ENCODE assay signal across 25 cellular contexts in the genomic region with DNA sequence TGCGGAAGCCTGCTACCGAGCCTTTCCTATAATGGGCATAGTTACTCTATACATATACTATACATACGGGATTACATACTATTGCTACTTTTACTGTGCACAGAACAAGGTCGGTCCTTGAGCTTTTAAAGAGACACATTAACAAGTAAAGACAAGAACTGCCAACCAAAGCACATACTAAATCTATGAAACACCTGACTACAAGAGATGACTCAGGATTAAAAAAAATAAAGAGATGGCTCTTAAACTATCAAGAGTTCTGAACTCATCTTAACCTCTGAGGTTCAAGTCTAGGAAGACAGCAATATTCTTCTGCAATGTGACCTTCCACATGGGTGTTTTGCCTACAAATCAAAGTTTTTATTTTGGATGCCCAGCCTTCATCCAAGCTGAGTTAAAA.
DNase-seq lines count a peak whose midpoint lies in the region; ATAC-seq and TF ChIP-seq lines count a peak whose summit lies in the region.
"Had no signal": no experiment of that assay in that cellular context is flagged by ENCODE, and none has a peak within 500 bp of the region (broad histone marks: within the 10 kb centered on the region; RNA-seq: fewer than 3 reads in every experiment).

No MANE protein-coding gene starts in this region.

- TF ChIP-seq CTCF in HCT116 (IDR thresholded peaks at IDR 0.05 in 2 of 3, conservative IDR thresholded peaks at IDR 0.05 in 1 of 3; ENCODE audit: borderline replicate concordance in 1 of 3, insufficient read depth in 1 of 3, low read depth in 2 of 3, low read length in 2 of 3): no peak
- TF ChIP-seq CTCF in mucosa of descending colon (IDR thresholded peaks at IDR 0.05): no peak

- in situ Hi-C loops in ACHN (cut with HindIII; ENCODE audit: low pct_ligation_motif_present, low pct_unique_long_range_greater_than_20kb, low sequenced_read_pairs): no loop called here

- no peaks in the 10 kb centered on the region for H3K9me3 ChIP-seq in HCT116 (ENCODE audit: control insufficient read depth in 1 of 2, insufficient read depth in 1 of 2, low read depth in 1 of 2, low read length in 2 of 2)
- H3K9me3 ChIP-seq in mucosa of descending colon: no peaks in the 10 kb centered on the region
- H3K9me3 ChIP-seq: A549 had no signal

- H3K4me1 ChIP-seq in HCT116 (ENCODE audit: control insufficient read depth in 1 of 2, insufficient read depth in 2 of 2, low read length in 2 of 2): peaks cover 63 to 70% of the 10 kb centered on the region in 2 experiments
- peaks cover 11% of the 10 kb centered on the region for H3K4me1 ChIP-seq in mucosa of descending colon (ENCODE audit: low read depth)
- H3K4me1 ChIP-seq: A549 had no signal

- no peaks in the 10 kb centered on the region for H3K79me2 ChIP-seq in HCT116 (ENCODE audit: insufficient read depth, low read length)

- ATAC-seq in HCT116 (no peak), HG03135 (IDR thresholded peaks at IDR 0.05; ENCODE audit: unreplicated experiment) (no peak), HG03097 (IDR thresholded peaks at IDR 0.05; ENCODE audit: low FRiP score, unreplicated experiment) (no peak), mucosa of descending colon (no peak)
- ATAC-seq: A549; activated CD8-positive, alpha-beta memory T cell treated with anti-CD3 and anti-CD28 coated beads, Interleukin-2, amount 10 ng/mL, durations not matched to agents 7 days and 5 days; K562; left colon; Panc1 had no signal

- H3K36me3 ChIP-seq in HCT116 (ENCODE audit: control insufficient read depth in 1 of 2, insufficient read depth in 2 of 2, low read length in 2 of 2) (no peaks in the 10 kb centered on the region), mucosa of descending colon (ENCODE audit: low read depth) (no peaks in the 10 kb centered on the region)
- H3K36me3 ChIP-seq: WERI-Rb-1 had no signal

- no TSS peak for BruUV-seq in HCT116 (replicated peaks; lab: Mats Ljungman, UMichigan)

- peak overlapping the region; percentile 83 for H3K4me2 ChIP-seq in HCT116 (ENCODE audit: low read length)
- H3K4me2 ChIP-seq: A549 had no signal

- intact Hi-C loops in HCT116 (cut with micrococcal nuclease): no loop called here
- intact Hi-C loops in mucosa of descending colon (cut with DNase I, micrococcal nuclease): no loop called here

- no peaks in the 10 kb centered on the region for H3K9me2 ChIP-seq in HCT116 (ENCODE audit: insufficient read depth)

- peak; percentile 24 for DNase-seq in ACHN
- no peak for DNase-seq in HCT116 (ENCODE audit: low read depth, low spot score)
- peak; percentile 25 for DNase-seq in amniotic epithelial cell (ENCODE audit: low read depth)
- peak; percentile 65 for DNase-seq in kidney glomerular epithelial cell (lab: John Stamatoyannopoulos, UW)
- DNase-seq in NK-92 (lab: John Stamatoyannopoulos, UW; ENCODE audit: unreplicated experiment): no peak
- no peak for DNase-seq in mucosa of descending colon
- DNase-seq: activated CD4-positive, alpha-beta T cell treated with anti-CD3 and anti-CD28 coated beads, Interleukin-2, amount 10 ng/mL, durations not matched to agents 7 days and 5 days; activated CD8-positive, alpha-beta memory T cell treated with anti-CD3 and anti-CD28 coated beads, Interleukin-2, amount 10 ng/mL, durations not matched to agents 7 days and 5 days; activated naive CD4-positive, alpha-beta T cell treated with anti-CD3 and anti-CD28 coated beads, Interleukin-2, amount 10 ng/mL, durations not matched to agents 7 days and 5 days; amygdala; cortex of kidney; DMS53; endodermal cell; left colon; mesenchymal stem cell; NCI-H146; NCI-H510A; trophoblast cell; WERI-Rb-1 had no signal

- H2AFZ ChIP-seq in HCT116 (ENCODE audit: low read depth, low read length, poor library complexity, severe bottlenecking): no peak overlapping the region

- no peak overlapping the region for H3K9ac ChIP-seq in HCT116 (ENCODE audit: low read length)

- no peak for TF ChIP-seq RAD21 in HCT116 (IDR thresholded peaks at IDR 0.05; ENCODE audit: low read depth)

- CTCF ChIA-PET in HCT116 (lab: Charles Lee): no interaction called here

- H3K27me3 ChIP-seq in HCT116 (ENCODE audit: insufficient read depth, low read length): no peaks in the 10 kb centered on the region

- peak overlapping the region; percentile 66; the same call in 1 of the 2 replicates for H3K27ac ChIP-seq in HCT116 (ENCODE audit: low read depth, low read length)
- H3K27ac ChIP-seq: A549, skin epidermis, WERI-Rb-1 had no signal

- POLR2A ChIA-PET in HCT116 (lab: Charles Lee): no interaction called here

- TF ChIP-seq POLR2A in HCT116 (IDR thresholded peaks at IDR 0.05; ENCODE audit: borderline replicate concordance, extremely low read depth, insufficient read depth, insufficient read length): no peak

- H3K4me3 ChIP-seq in HCT116 (replicated peaks in 1 of 2; ENCODE audit: low read depth in 1 of 2, low read length in 2 of 2) (peak overlapping the region in 1 of 2 experiments; percentile 47; a peak in 1 of 4 replicates), mucosa of descending colon (no peak overlapping the region)
- H3K4me3 ChIP-seq: A549, K562, skin epidermis had no signal

- RAD21 ChIA-PET in HCT116 (lab: Charles Lee; ENCODE audit: low non-redundant PET in 1 of 2, low total read pairs in 2 of 2, uncharacterized antibody in 2 of 2, unreplicated experiment in 2 of 2): no interaction called here

- no peaks in the 10 kb centered on the region for H4K20me1 ChIP-seq in HCT116 (ENCODE audit: insufficient read depth)

TF ChIP-seq in HCT116, 20 proteins besides CTCF, POLR2A, EP300 and RAD21 (continues in another document):
- TF ChIP-seq EGR1 (IDR thresholded peaks at IDR 0.05; ENCODE audit: low read depth): no peak
- peak; percentile 41; the same call in 1 of the 2 replicates for TF ChIP-seq FOSL1 (IDR thresholded peaks at IDR 0.05; ENCODE audit: low read depth)
- peak; percentile 55; the same call in 1 of the 2 replicates for TF ChIP-seq JUND (IDR thresholded peaks at IDR 0.05)
- no peak for TF ChIP-seq YY1 (IDR thresholded peaks at IDR 0.05; ENCODE audit: extremely low read depth, insufficient replicate concordance, low read depth, low read length)
- no peak for TF ChIP-seq SIN3A (IDR thresholded peaks at IDR 0.05; ENCODE audit: low read depth)
- TF ChIP-seq TCF7L2 (IDR thresholded peaks at IDR 0.05; ENCODE audit: borderline replicate concordance, extremely low read depth, insufficient read depth, insufficient read length): no peak
- no peak for TF ChIP-seq ELF1 (IDR thresholded peaks at IDR 0.05; ENCODE audit: borderline replicate concordance, low read depth)
- no peak for TF ChIP-seq EZH2 (IDR thresholded peaks at IDR 0.05)
- TF ChIP-seq, protein P1, sequence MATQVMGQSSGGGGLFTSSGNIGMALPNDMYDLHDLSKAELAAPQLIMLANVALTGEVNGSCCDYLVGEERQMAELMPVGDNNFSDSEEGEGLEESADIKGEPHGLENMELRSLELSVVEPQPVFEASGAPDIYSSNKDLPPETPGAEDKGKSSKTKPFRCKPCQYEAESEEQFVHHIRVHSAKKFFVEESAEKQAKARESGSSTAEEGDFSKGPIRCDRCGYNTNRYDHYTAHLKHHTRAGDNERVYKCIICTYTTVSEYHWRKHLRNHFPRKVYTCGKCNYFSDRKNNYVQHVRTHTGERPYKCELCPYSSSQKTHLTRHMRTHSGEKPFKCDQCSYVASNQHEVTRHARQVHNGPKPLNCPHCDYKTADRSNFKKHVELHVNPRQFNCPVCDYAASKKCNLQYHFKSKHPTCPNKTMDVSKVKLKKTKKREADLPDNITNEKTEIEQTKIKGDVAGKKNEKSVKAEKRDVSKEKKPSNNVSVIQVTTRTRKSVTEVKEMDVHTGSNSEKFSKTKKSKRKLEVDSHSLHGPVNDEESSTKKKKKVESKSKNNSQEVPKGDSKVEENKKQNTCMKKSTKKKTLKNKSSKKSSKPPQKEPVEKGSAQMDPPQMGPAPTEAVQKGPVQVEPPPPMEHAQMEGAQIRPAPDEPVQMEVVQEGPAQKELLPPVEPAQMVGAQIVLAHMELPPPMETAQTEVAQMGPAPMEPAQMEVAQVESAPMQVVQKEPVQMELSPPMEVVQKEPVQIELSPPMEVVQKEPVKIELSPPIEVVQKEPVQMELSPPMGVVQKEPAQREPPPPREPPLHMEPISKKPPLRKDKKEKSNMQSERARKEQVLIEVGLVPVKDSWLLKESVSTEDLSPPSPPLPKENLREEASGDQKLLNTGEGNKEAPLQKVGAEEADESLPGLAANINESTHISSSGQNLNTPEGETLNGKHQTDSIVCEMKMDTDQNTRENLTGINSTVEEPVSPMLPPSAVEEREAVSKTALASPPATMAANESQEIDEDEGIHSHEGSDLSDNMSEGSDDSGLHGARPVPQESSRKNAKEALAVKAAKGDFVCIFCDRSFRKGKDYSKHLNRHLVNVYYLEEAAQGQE (IDR thresholded peaks at IDR 0.05; ENCODE audit: low read depth): no peak
- TF ChIP-seq, protein P2, sequence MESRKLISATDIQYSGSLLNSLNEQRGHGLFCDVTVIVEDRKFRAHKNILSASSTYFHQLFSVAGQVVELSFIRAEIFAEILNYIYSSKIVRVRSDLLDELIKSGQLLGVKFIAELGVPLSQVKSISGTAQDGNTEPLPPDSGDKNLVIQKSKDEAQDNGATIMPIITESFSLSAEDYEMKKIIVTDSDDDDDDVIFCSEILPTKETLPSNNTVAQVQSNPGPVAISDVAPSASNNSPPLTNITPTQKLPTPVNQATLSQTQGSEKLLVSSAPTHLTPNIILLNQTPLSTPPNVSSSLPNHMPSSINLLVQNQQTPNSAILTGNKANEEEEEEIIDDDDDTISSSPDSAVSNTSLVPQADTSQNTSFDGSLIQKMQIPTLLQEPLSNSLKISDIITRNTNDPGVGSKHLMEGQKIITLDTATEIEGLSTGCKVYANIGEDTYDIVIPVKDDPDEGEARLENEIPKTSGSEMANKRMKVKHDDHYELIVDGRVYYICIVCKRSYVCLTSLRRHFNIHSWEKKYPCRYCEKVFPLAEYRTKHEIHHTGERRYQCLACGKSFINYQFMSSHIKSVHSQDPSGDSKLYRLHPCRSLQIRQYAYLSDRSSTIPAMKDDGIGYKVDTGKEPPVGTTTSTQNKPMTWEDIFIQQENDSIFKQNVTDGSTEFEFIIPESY (IDR thresholded peaks at IDR 0.05; ENCODE audit: extremely low read depth, insufficient replicate concordance, low read length): no peak
- TF ChIP-seq SRF (IDR thresholded peaks at IDR 0.05; ENCODE audit: low read depth): no peak
- TF ChIP-seq ZFX (IDR thresholded peaks at IDR 0.05): no peak
- no peak for TF ChIP-seq CEBPB (IDR thresholded peaks at IDR 0.05; ENCODE audit: low read depth)
- TF ChIP-seq, protein P3, sequence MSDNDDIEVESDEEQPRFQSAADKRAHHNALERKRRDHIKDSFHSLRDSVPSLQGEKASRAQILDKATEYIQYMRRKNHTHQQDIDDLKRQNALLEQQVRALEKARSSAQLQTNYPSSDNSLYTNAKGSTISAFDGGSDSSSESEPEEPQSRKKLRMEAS (IDR thresholded peaks at IDR 0.05): no peak
- TF ChIP-seq, protein P4, sequence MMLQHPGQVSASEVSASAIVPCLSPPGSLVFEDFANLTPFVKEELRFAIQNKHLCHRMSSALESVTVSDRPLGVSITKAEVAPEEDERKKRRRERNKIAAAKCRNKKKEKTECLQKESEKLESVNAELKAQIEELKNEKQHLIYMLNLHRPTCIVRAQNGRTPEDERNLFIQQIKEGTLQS (IDR thresholded peaks at IDR 0.05): no peak
- TF ChIP-seq ZNF274 (IDR thresholded peaks at IDR 0.05; ENCODE audit: low read depth, low read length): no peak

Comparison
In these comparisons a context has a peak if more than half of its experiments do, and no peak if none do; other contexts are left out.
1. DNase-seq: peak in ACHN (single experiment), amniotic epithelial cell (single experiment) and kidney glomerular epithelial cell (single experiment); none in HCT116 (single experiment), NK-92 (single experiment) and mucosa of descending colon (0 of 3).